In genomic region chr4:158941321-158941720, GRCh38 we compare ENCODE assay signal across 21 cellular contexts.
"Had no signal": no experiment of that assay in that cellular context is flagged by ENCODE, and none has a peak within 500 bp of the region (broad histone marks: within the 10 kb centered on the region; RNA-seq: fewer than 3 reads in every experiment).

No MANE protein-coding gene starts in this region.

- H3K4me3 ChIP-seq: coronary artery, esophagus squamous epithelium, gastrocnemius medialis, heart right ventricle, left lung, lower lobe of right lung had no signal

- DNase-seq: dermis blood vessel endothelial cell; effector CD8-positive, alpha-beta T cell; effector memory CD8-positive, alpha-beta T cell; endodermal cell; erythroblast; esophagus squamous epithelium; foreskin fibroblast; foreskin melanocyte; gastrocnemius medialis; glutamatergic neuron; head of caudate nucleus; heart right ventricle; hippocampal formation; left cardiac atrium; left lung; left ventricle myocardium superior; lower lobe of right lung; mesenchymal stem cell; midbrain had no signal

- H3K27ac Mint-ChIP-seq: effector memory CD8-positive, alpha-beta T cell; endodermal cell had no signal

- H3K27ac ChIP-seq: coronary artery, epithelial cell of prostate, esophagus squamous epithelium, gastrocnemius medialis, heart right ventricle, left lung, lower lobe of right lung had no signal

- H3K9me3 ChIP-seq: esophagus squamous epithelium, gastrocnemius medialis, heart right ventricle, left lung, lower lobe of right lung had no signal

- H3K4me1 ChIP-seq: gastrocnemius medialis, left lung, lower lobe of right lung had no signal

- H3K27me3 ChIP-seq: esophagus squamous epithelium, gastrocnemius medialis, heart right ventricle, left lung had no signal

- H3K4me3 Mint-ChIP-seq: effector memory CD8-positive, alpha-beta T cell; endodermal cell had no signal

- H3K36me3 ChIP-seq: esophagus squamous epithelium, gastrocnemius medialis, heart right ventricle, left lung, lower lobe of right lung had no signal

- H3K9me3 Mint-ChIP-seq: effector memory CD8-positive, alpha-beta T cell; endodermal cell had no signal

- H3K4me1 Mint-ChIP-seq: endodermal cell had no signal
